ENCODE assay signal across 10 cellular contexts in genomic region chr9:120985759-120986353, GRCh38. TPM values are rescaled to one million over a fixed set of nuclear protein-coding genes. Genes with fewer than 3 reads are reported as not detected.
A peak's percentile ranks its signal among the peaks of the same experiment; 100 is the strongest.
DNase-seq lines count a peak whose midpoint lies in the region; ATAC-seq and TF ChIP-seq lines count a peak whose summit lies in the region.
"Had no signal": no experiment of that assay in that cellular context is flagged by ENCODE, and none has a peak within 500 bp of the region (broad histone marks: within the 10 kb centered on the region; RNA-seq: fewer than 3 reads in every experiment).

No MANE protein-coding gene starts in this region.

- no peaks in the 10 kb centered on the region for H3K4me1 Mint-ChIP-seq in stimulated activated effector memory CD8-positive, alpha-beta T cell treated with anti-CD3 and anti-CD28 coated beads, Interleukin-12 subunit alpha, Interleukin-12 subunit beta, amount 100 ng/mL, for 72 hours

- intact Hi-C loops in upper lobe of right lung (cut with DNase I), result no loop called here

- no peak overlapping the region for H3K4me3 ChIP-seq in upper lobe of right lung

- H3K36me3 Mint-ChIP-seq in stimulated activated effector memory CD8-positive, alpha-beta T cell treated with anti-CD3 and anti-CD28 coated beads, Interleukin-12 subunit alpha, Interleukin-12 subunit beta, amount 100 ng/mL, for 72 hours, result no peaks in the 10 kb centered on the region
- H3K36me3 Mint-ChIP-seq: CD4-positive, CD25-positive, alpha-beta regulatory T cell had no signal

- H3K4me1 ChIP-seq in upper lobe of right lung, result peaks cover 4% of the 10 kb centered on the region

- H3K27ac Mint-ChIP-seq in stimulated activated effector memory CD8-positive, alpha-beta T cell treated with anti-CD3 and anti-CD28 coated beads, Interleukin-12 subunit alpha, Interleukin-12 subunit beta, amount 100 ng/mL, for 72 hours, result no peak overlapping the region
- H3K27ac Mint-ChIP-seq: activated naive CD8-positive, alpha-beta T cell; CD4-positive, CD25-positive, alpha-beta regulatory T cell had no signal

- no peaks in the 10 kb centered on the region for H3K9me3 ChIP-seq in upper lobe of right lung

- TF ChIP-seq CTCF in VCaP (conservative IDR thresholded peaks at IDR 0.05) (peak; percentile 84), upper lobe of right lung (IDR thresholded peaks at IDR 0.05) (peak; percentile 52)

- ATAC-seq in upper lobe of right lung (peak; percentile 62), GM19351 (IDR thresholded peaks at IDR 0.05; ENCODE audit: unreplicated experiment) (no peak)
- no peak for ATAC-seq in stimulated activated effector memory CD8-positive, alpha-beta T cell treated with anti-CD3 and anti-CD28 coated beads, Interleukin-12 subunit alpha, Interleukin-12 subunit beta, amount 100 ng/mL, for 72 hours

- no peaks in the 10 kb centered on the region for H3K9me3 Mint-ChIP-seq in stimulated activated effector memory CD8-positive, alpha-beta T cell treated with anti-CD3 and anti-CD28 coated beads, Interleukin-12 subunit alpha, Interleukin-12 subunit beta, amount 100 ng/mL, for 72 hours
- H3K9me3 Mint-ChIP-seq: CD4-positive, CD25-positive, alpha-beta regulatory T cell had no signal

- no peaks in the 10 kb centered on the region for H3K36me3 ChIP-seq in upper lobe of right lung

- DNase-seq in NCI-H2029 (lab: John Stamatoyannopoulos, UW), result peak; percentile 13
- no peak for DNase-seq in NCI-H2029 treated with DMSO at 0.1 percent for 48 hours (lab: John Stamatoyannopoulos, UW)
- DNase-seq in NCI-H1105 (lab: John Stamatoyannopoulos, UW), result peak; percentile 32
- DNase-seq in iPS-NIHi7 (ENCODE audit: extremely low spot score), result peak; percentile 34
- no peak for DNase-seq in upper lobe of right lung
- DNase-seq in stimulated activated effector memory CD8-positive, alpha-beta T cell treated with anti-CD3 and anti-CD28 coated beads, Interleukin-12 subunit alpha, Interleukin-12 subunit beta, amount 100 ng/mL, for 72 hours (ENCODE audit: low spot score in 2 of 2), result no peak

- H3K4me3 Mint-ChIP-seq in stimulated activated effector memory CD8-positive, alpha-beta T cell treated with anti-CD3 and anti-CD28 coated beads, Interleukin-12 subunit alpha, Interleukin-12 subunit beta, amount 100 ng/mL, for 72 hours, result no peak overlapping the region
- H3K4me3 Mint-ChIP-seq: activated naive CD8-positive, alpha-beta T cell; CD4-positive, CD25-positive, alpha-beta regulatory T cell had no signal

- no peaks in the 10 kb centered on the region for H3K27me3 ChIP-seq in upper lobe of right lung

- H3K27ac ChIP-seq in VCaP (peak overlapping the region; percentile 84), upper lobe of right lung (no peak overlapping the region)

RNA-seq across cellular contexts. Expression of gene TRAF1, which starts 59.3 kb away (rescaled TPM):
- 6.0 TPM for total RNA-seq in upper lobe of right lung

Comparison
In these comparisons a context has a peak if more than half of its experiments do, and no peak if none do; other contexts are left out.
1. DNase-seq: peak in NCI-H2029 (single experiment), NCI-H1105 (single experiment) and iPS-NIHi7 (single experiment); none in NCI-H2029 treated with DMSO at 0.1 percent for 48 hours (single experiment), upper lobe of right lung (single experiment) and stimulated activated effector memory CD8-positive, alpha-beta T cell treated with anti-CD3 and anti-CD28 coated beads, Interleukin-12 subunit alpha, Interleukin-12 subunit beta, amount 100 ng/mL, for 72 hours (0 of 2).